6 cellular contexts compared by ENCODE assay signal in the genomic region with DNA sequence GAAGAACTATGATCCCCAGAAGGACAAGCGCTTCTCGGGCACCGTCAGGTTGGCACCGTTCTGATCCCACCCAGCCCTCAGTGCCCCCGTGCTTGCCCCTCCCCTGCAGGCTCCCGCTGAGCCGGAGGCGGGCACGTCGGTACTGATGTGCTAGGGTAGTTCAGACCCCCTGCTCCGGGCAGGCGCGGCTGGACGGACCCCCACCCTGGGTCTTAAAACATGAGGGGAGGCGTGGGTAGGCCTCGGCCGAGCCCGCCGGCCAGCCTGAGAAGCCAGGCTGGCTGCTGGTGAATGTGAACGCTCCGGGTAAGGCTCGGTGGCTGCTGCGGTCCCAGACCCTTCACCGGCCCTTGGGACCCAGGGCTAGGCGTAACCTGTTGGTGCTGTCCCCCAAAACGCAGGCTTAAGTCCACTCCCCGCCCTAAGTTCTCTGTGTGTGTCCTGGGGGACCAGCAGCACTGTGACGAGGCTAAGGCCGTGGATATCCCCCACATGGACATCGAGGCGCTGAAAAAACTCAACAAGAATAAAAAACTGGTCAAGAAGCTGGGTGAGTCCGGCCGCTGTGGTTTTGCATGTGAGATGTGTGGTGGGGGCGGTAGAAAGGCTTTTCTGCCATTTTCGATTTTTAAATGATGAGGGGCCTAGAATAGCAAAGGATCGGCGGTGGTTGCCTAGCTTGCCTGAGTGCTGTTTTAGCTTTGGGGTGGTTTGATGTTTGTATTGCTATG. TPM values are rescaled to one million over a fixed set of nuclear protein-coding genes. Genes with fewer than 3 reads are reported as not detected.
A peak's percentile ranks its signal among the peaks of the same experiment; 100 is the strongest.
DNase-seq lines count a peak whose midpoint lies in the region; ATAC-seq, FAIRE-seq and TF ChIP-seq lines count a peak whose summit lies in the region.

No MANE protein-coding gene starts in this region.

- peaks cover 33% of the 10 kb centered on the region for H3K79me2 ChIP-seq in KMS-11 (ENCODE audit: insufficient read depth, low read depth)

- peak overlapping the region; percentile 100 for H3K9ac ChIP-seq in KMS-11

- WGBS in small intestine, 3 donors, result 0 to 2% (median 1%) methylated on average over 34 to 37 of the region's 37 CpGs

- no peak for FAIRE-seq in small intestine (lab: Jason Lieb, UNC)

- H3K4me2 ChIP-seq in KMS-11, result peak overlapping the region; percentile 65

- H4K20me1 ChIP-seq in KMS-11 (ENCODE audit: insufficient read depth), result peaks cover 33% of the 10 kb centered on the region

- peak overlapping the region; percentile 96 for H3K4me3 ChIP-seq in AG09309 (ENCODE audit: control insufficient read depth, low read depth, low read length)
- H3K4me3 ChIP-seq in KMS-11 (IDR thresholded peaks at IDR 0.05; ENCODE audit: insufficient read depth, low read depth, low read length), result no peak overlapping the region
- H3K4me3 ChIP-seq in small intestine (ENCODE audit: low read depth in 1 of 2, low read length in 2 of 2), result peak overlapping the region; percentile 78 to 87

- H2AFZ ChIP-seq in KMS-11 (ENCODE audit: low read depth), result no peak overlapping the region

- no peaks in the 10 kb centered on the region for H3K9me3 ChIP-seq in small intestine (ENCODE audit: control insufficient read depth, low read depth)

- ATAC-seq in esophagus mucosa, result peak; percentile 6
- ATAC-seq in HG03159 (IDR thresholded peaks at IDR 0.05; ENCODE audit: unreplicated experiment), result no peak

- DNase-seq in AG09309 (ENCODE audit: low read depth) (no peak), small intestine (no peak), NCI-H446 treated with DMSO at 0.1 percent for 48 hours (lab: John Stamatoyannopoulos, UW) (no peak)

- H3K27ac ChIP-seq in KMS-11 (peak overlapping the region; percentile 98), small intestine (ENCODE audit: low read depth in 1 of 2, low read length in 1 of 2) (peak overlapping the region; percentile 68 to 95)

- no peaks in the 10 kb centered on the region; the same call in 1 of the 2 replicates for H3K27me3 ChIP-seq in KMS-11 (ENCODE audit: insufficient read depth, low read depth)
- no peaks in the 10 kb centered on the region for H3K27me3 ChIP-seq in small intestine (ENCODE audit: control insufficient read depth in 2 of 2, insufficient read depth in 2 of 2, low read length in 2 of 2)

- H3K4me1 ChIP-seq in KMS-11 (ENCODE audit: low read depth, poor library complexity, severe bottlenecking), result peaks cover 24% of the 10 kb centered on the region
- H3K4me1 ChIP-seq in small intestine (ENCODE audit: control insufficient read depth in 2 of 2, insufficient read depth in 1 of 2, low read depth in 1 of 2, low read length in 1 of 2), result no peaks in the 10 kb centered on the region

- no peak for TF ChIP-seq CTCF in AG09309 (IDR thresholded peaks at IDR 0.05; ENCODE audit: control insufficient read depth, insufficient read depth, low read depth, low read length, missing control alignments)
- TF ChIP-seq CTCF in KMS-11 (conservative IDR thresholded peaks at IDR 0.05; ENCODE audit: low read depth, low read length), result no peak

- peaks cover 30% of the 10 kb centered on the region for H3K36me3 ChIP-seq in KMS-11 (ENCODE audit: insufficient read depth)
- no peaks in the 10 kb centered on the region for H3K36me3 ChIP-seq in small intestine (ENCODE audit: control insufficient read depth in 2 of 2, insufficient read depth in 2 of 2, low read length in 2 of 2)

RNA-seq across cellular contexts. Expression of a gene that starts 0.9 kb away (rescaled TPM):
- 1,723 TPM for total RNA-seq in esophagus mucosa
- polyA plus RNA-seq in small intestine, result 1,000 to 10,000 TPM in 2 of 3 donors, 100 to 1,000 TPM in 1; 724 to 2,603 (median 1,707) TPM

RNA-seq across cellular contexts. Expression of a gene that starts 17.0 kb away (rescaled TPM):
- 10.4 TPM for total RNA-seq in esophagus mucosa
- 1 to 10 TPM; 1.6 to 4.6 (median 1.6) TPM for polyA plus RNA-seq in small intestine

RNA-seq across cellular contexts. Expression of a gene that starts 27.7 kb away (rescaled TPM):
- 21.7 TPM for total RNA-seq in esophagus mucosa
- polyA plus RNA-seq in small intestine, result 10 to 100 TPM; 13.4 to 20.1 (median 17.8) TPM

RNA-seq across cellular contexts. Expression of a gene that starts 43.6 kb away (rescaled TPM):
- total RNA-seq in esophagus mucosa, result not detected
- polyA plus RNA-seq in small intestine, result not detected
